Comparison of ENCODE assay signal across 9 cellular contexts in the genomic region with DNA sequence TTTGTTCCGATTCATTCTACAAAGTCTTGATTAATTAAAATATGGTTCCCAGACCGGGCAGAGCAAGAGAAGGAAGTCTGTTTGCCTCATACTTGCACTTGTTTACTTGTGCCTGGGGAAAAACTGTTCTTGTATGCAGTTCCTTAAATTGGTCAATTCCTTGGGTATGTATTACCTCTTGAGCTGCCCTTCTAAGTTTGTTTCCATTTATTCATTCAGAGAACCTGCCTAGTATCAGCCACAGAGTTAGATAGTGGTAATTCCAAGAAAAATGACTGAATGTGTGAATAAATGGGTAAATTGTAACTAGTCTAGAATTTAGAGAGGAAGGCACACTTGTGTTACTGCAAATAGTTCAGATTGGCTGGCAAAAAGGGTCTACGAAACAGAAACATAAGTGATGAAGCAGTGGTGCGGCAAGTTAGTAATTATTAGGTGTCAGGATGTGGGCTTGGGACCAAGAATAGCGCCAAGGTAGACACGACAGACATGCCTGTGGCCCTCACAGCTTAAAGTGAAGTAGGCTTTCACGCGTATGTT. TPM values are rescaled to one million over a fixed set of nuclear protein-coding genes. Genes with fewer than 3 reads are reported as not detected.
A peak's percentile ranks its signal among the peaks of the same experiment; 100 is the strongest.
DNase-seq lines count a peak whose midpoint lies in the region; ATAC-seq, FAIRE-seq and TF ChIP-seq lines count a peak whose summit lies in the region.
"Had no signal": no experiment of that assay in that cellular context is flagged by ENCODE, and none has a peak within 500 bp of the region (broad histone marks: within the 10 kb centered on the region; RNA-seq: fewer than 3 reads in every experiment).

No MANE protein-coding gene starts in this region.

- TF ChIP-seq RAD21 in A549 (conservative IDR thresholded peaks at IDR 0.05 in 1 of 2, IDR thresholded peaks at IDR 0.05 in 1 of 2): no peak

- peaks cover 0 to 43% (median 19%) of the 10 kb centered on the region in 4 donors for H3K27me3 ChIP-seq in esophagus muscularis mucosa
- peaks cover 0 to 55% (median 8%) of the 10 kb centered on the region in 3 donors for H3K27me3 ChIP-seq in psoas muscle (ENCODE audit: insufficient read depth in 3 of 3, low read length in 2 of 3)

- H3K9me3 ChIP-seq in A549: no peaks in the 10 kb centered on the region; the same call in 2 of the 3 replicates
- H3K9me3 ChIP-seq in esophagus muscularis mucosa: peaks cover 0 to 9% (median 4%) of the 10 kb centered on the region in 4 donors
- no peaks in the 10 kb centered on the region for H3K9me3 ChIP-seq in psoas muscle

- FAIRE-seq in A549 (lab: Jason Lieb, UNC): no peak

- no peak for TF ChIP-seq EP300 in A549 (IDR thresholded peaks at IDR 0.05)
- TF ChIP-seq EP300 in esophagus muscularis mucosa (IDR thresholded peaks at IDR 0.05): no peak

- CTCF ChIA-PET in A549 (lab: Yijun Ruan, JAX): interaction anchor here (1.0 kb wide), 1 partner anchor 48 kb away, joined by 3 read pairs; the partner anchor contains the start of gene SYCP2L

- H3K4me2 ChIP-seq in A549: peak overlapping the region; percentile 93

- TF ChIP-seq POLR2A in A549 (IDR thresholded peaks at IDR 0.05; ENCODE audit: low read length): no peak
- no peak for TF ChIP-seq POLR2A in esophagus muscularis mucosa (IDR thresholded peaks at IDR 0.05; ENCODE audit: low read depth)

- intact Hi-C loops in esophagus muscularis mucosa (cut with DNase I) (no loop called here), psoas muscle (cut with DNase I) (no loop called here)

- POLR2A ChIA-PET in A549 (lab: Yijun Ruan, JAX): no interaction called here

- 56% methylated on average over 8 of the region's 8 CpGs for WGBS in A549 (ENCODE audit: missing lambda C conversion rate)
- 68% methylated on average over 8 of the region's 8 CpGs for WGBS in esophagus muscularis mucosa
- WGBS in psoas muscle, 3 donors: 65 to 68% (median 68%) methylated on average over 8 of the region's 8 CpGs

- H3K4me3 ChIP-seq in A549: peak overlapping the region; percentile 50
- peak overlapping the region; percentile 59 to 71 (median 66) for H3K4me3 ChIP-seq in esophagus muscularis mucosa
- H3K4me3 ChIP-seq in psoas muscle: peak overlapping the region; percentile 77

- ATAC-seq in A549: peak; percentile 16 to 30; a peak in 3 of 6 replicates
- ATAC-seq in GM18867 (IDR thresholded peaks at IDR 0.05; ENCODE audit: unreplicated experiment): peak; percentile 79
- ATAC-seq in HG03039 (IDR thresholded peaks at IDR 0.05; ENCODE audit: unreplicated experiment): peak; percentile 43
- ATAC-seq in SK-N-SH treated with all-trans-retinoic acid at 6 μM for 48 hours: peak; percentile 11; the same call in 2 of the 3 replicates
- peak in 3 of 4 donors; percentile 12 to 25 (median 21) for ATAC-seq in psoas muscle

- H3K4me1 ChIP-seq in A549 (no peaks in the 10 kb centered on the region), esophagus muscularis mucosa (peaks cover 14 to 23% (median 22%) of the 10 kb centered on the region in 4 donors), psoas muscle (peaks cover 12% of the 10 kb centered on the region)

- H3K36me3 ChIP-seq in esophagus muscularis mucosa (no peaks in the 10 kb centered on the region), psoas muscle (ENCODE audit: insufficient read depth in 1 of 2, low read depth in 1 of 2) (no peaks in the 10 kb centered on the region)

- TF ChIP-seq CTCF in A549 (IDR thresholded peaks at IDR 0.05) (no peak), esophagus muscularis mucosa (IDR thresholded peaks at IDR 0.05) (no peak), psoas muscle (IDR thresholded peaks at IDR 0.05) (no peak)

- peak overlapping the region in 1 of 2 experiments; percentile 69; a peak in 2 of 6 replicates for H3K27ac ChIP-seq in A549
- peak overlapping the region in 2 of 4 donors; percentile 23 to 39 for H3K27ac ChIP-seq in esophagus muscularis mucosa (replicated peaks in 1 of 4)
- no peak overlapping the region for H3K27ac ChIP-seq in psoas muscle

- no peak for DNase-seq in A549 (ENCODE audit: low read depth in 1 of 2, low spot score in 1 of 2)
- DNase-seq in esophagus muscularis mucosa (ENCODE audit: extremely low spot score): no peak
- DNase-seq in psoas muscle: no peak
- DNase-seq in NCI-H226: no peak
- no peak for DNase-seq in NCI-H526 treated with DMSO at 0.1 percent for 48 hours (lab: John Stamatoyannopoulos, UW)

TF ChIP-seq in A549, 52 proteins besides CTCF, POLR2A, EP300 and RAD21 (continues in another document):
- TF ChIP-seq ZNF302 (CRISPR knock-in tag; IDR thresholded peaks at IDR 0.05) (no peak), KDM5A (IDR thresholded peaks at IDR 0.05) (no peak), GATA3 (IDR thresholded peaks at IDR 0.05; ENCODE audit: borderline replicate concordance) (no peak), EHMT2 (IDR thresholded peaks at IDR 0.05; ENCODE audit: low read depth) (no peak), EHF (CRISPR knock-in tag; IDR thresholded peaks at IDR 0.05) (no peak), CBX2 (IDR thresholded peaks at IDR 0.05; ENCODE audit: borderline replicate concordance, low read depth) (no peak), HDAC2 (IDR thresholded peaks at IDR 0.05) (no peak)
- TF ChIP-seq, protein P1, sequence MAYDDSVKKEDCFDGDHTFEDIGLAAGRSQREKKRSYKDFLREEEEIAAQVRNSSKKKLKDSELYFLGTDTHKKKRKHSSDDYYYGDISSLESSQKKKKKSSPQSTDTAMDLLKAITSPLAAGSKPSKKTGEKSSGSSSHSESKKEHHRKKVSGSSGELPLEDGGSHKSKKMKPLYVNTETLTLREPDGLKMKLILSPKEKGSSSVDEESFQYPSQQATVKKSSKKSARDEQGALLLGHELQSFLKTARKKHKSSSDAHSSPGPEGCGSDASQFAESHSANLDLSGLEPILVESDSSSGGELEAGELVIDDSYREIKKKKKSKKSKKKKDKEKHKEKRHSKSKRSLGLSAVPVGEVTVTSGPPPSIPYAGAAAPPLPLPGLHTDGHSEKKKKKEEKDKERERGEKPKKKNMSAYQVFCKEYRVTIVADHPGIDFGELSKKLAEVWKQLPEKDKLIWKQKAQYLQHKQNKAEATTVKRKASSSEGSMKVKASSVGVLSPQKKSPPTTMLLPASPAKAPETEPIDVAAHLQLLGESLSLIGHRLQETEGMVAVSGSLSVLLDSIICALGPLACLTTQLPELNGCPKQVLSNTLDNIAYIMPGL (CRISPR knock-in tag; IDR thresholded peaks at IDR 0.05; ENCODE audit: borderline replicate concordance): no peak
- TF ChIP-seq, protein P2, sequence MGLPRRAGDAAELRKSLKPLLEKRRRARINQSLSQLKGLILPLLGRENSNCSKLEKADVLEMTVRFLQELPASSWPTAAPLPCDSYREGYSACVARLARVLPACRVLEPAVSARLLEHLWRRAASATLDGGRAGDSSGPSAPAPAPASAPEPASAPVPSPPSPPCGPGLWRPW (IDR thresholded peaks at IDR 0.05): no peak

TF ChIP-seq in SK-N-SH treated with all-trans-retinoic acid at 6 μM for 48 hours, 23 proteins besides CTCF, POLR2A, EP300 and RAD21:
- TF ChIP-seq ZFP3 (CRISPR knock-in tag; IDR thresholded peaks at IDR 0.05): no peak
- TF ChIP-seq OSR1 (CRISPR knock-in tag; IDR thresholded peaks at IDR 0.05): no peak
- no peak for TF ChIP-seq ESRRG (CRISPR knock-in tag; IDR thresholded peaks at IDR 0.05)
- no peak for TF ChIP-seq ZNF8 (CRISPR knock-in tag; IDR thresholded peaks at IDR 0.05)
- no peak for TF ChIP-seq TCF4 (CRISPR knock-in tag; IDR thresholded peaks at IDR 0.05; ENCODE audit: borderline replicate concordance)
- no peak for TF ChIP-seq ZC3H10 (CRISPR knock-in tag; IDR thresholded peaks at IDR 0.05)
- TF ChIP-seq POU6F1 (CRISPR knock-in tag; IDR thresholded peaks at IDR 0.05; ENCODE audit: borderline replicate concordance, low read depth): no peak
- TF ChIP-seq ARNTL (CRISPR knock-in tag; IDR thresholded peaks at IDR 0.05; ENCODE audit: borderline replicate concordance, low read depth): no peak
- no peak for TF ChIP-seq ZNF70 (CRISPR knock-in tag; IDR thresholded peaks at IDR 0.05)

RNA-seq across cellular contexts. Expression of gene MAK, which starts 0.5 kb away (rescaled TPM):
- polyA plus RNA-seq in A549 (2011; rRNA removed) (0.05 TPM in 2 replicates), A549 (2017; fragmentation: RNase III; extraction: RNeasy Plus Mini Kit Qiagen cat#74134 plus additional on column Dnase treatment) (0.07 to 0.09 TPM (median 0.07 TPM) in 3 replicates), psoas muscle (under 1 TPM in 2 of 3 donors, not detected in 1; 0.01 to 0.03 TPM)
- polyA plus RNA-seq in A549 (2012; cell fraction: cytosol; rRNA removed): 0.03 and 0.04 TPM in 2 replicates
- polyA plus RNA-seq in A549 (2012; cell fraction: nucleus; rRNA removed): 0.02 and 0.04 TPM in 2 replicates
- 0.08 and 0.10 TPM in 2 replicates for polyA minus RNA-seq in A549 (2011; rRNA and poly(A)+ RNA removed)
- total RNA-seq in esophagus muscularis mucosa (under 1 TPM in 2 of 4 donors, not detected in 2; 0.13 to 0.42 TPM), psoas muscle (under 1 TPM in 1 of 4 donors, not detected in 3; 0.09 TPM)

RNA-seq across cellular contexts. Expression of gene GCM2, which starts 43.0 kb away (rescaled TPM):
- 0.03 TPM in 1 of 2 replicates, not detected in the other for polyA plus RNA-seq in A549 (2011; rRNA removed)
- 0.03 TPM in 2 replicates for polyA plus RNA-seq in A549 (2012; cell fraction: cytosol; rRNA removed)
- polyA plus RNA-seq in A549 (2012; cell fraction: nucleus; rRNA removed): 0.04 TPM in 1 of 2 replicates, not detected in the other
- not detected in 3 replicates for polyA plus RNA-seq in A549 (2017; fragmentation: RNase III; extraction: RNeasy Plus Mini Kit Qiagen cat#74134 plus additional on column Dnase treatment)
- not detected in 2 replicates for polyA minus RNA-seq in A549 (2011; rRNA and poly(A)+ RNA removed)
- not detected for total RNA-seq in esophagus muscularis mucosa
- total RNA-seq in psoas muscle: not detected
- not detected for polyA plus RNA-seq in psoas muscle
- total RNA-seq: lung microvascular endothelial cell had no signal

RNA-seq across cellular contexts. Expression of gene SYCP2L, which starts 48.0 kb away (rescaled TPM):
- 11.3 and 13.5 TPM in 2 replicates for polyA plus RNA-seq in A549 (2011; rRNA removed)
- polyA plus RNA-seq in A549 (2012; cell fraction: cytosol; rRNA removed): 1.1 and 1.7 TPM in 2 replicates
- polyA plus RNA-seq in A549 (2012; cell fraction: nucleus; rRNA removed): 4.2 and 13.1 TPM in 2 replicates
- polyA plus RNA-seq in A549 (2017; fragmentation: RNase III; extraction: RNeasy Plus Mini Kit Qiagen cat#74134 plus additional on column Dnase treatment): 2.2 to 2.6 TPM (median 2.4 TPM) in 3 replicates
- 1.7 and 2.4 TPM in 2 replicates for polyA minus RNA-seq in A549 (2011; rRNA and poly(A)+ RNA removed)
- 1 to 10 TPM in 1 of 4 donors, under 1 TPM in 3; 0.13 to 2.9 (median 0.70) TPM for total RNA-seq in esophagus muscularis mucosa
- total RNA-seq in psoas muscle: under 1 TPM in 3 of 4 donors, not detected in 1; 0.08 to 0.99 (median 0.60) TPM
- under 1 TPM; 0.12 to 0.25 (median 0.13) TPM for polyA plus RNA-seq in psoas muscle
- total RNA-seq: lung microvascular endothelial cell had no signal

Comparison
In these comparisons a context has a peak if more than half of its experiments do, and no peak if none do; other contexts are left out.
1. ATAC-seq: peak in every context shown above with its lines; median percentile 79 in GM18867; 43 in HG03039; 23 in A549; 21 in psoas muscle; 11 in SK-N-SH treated with all-trans-retinoic acid at 6 μM for 48 hours.